17 cellular contexts compared by ENCODE assay signal in genomic region chr12:47748507-47748828, GRCh38. TPM values are rescaled to one million over a fixed set of nuclear protein-coding genes. Genes with fewer than 3 reads are reported as not detected.
DNase-seq lines count a peak whose midpoint lies in the region; ATAC-seq and TF ChIP-seq lines count a peak whose summit lies in the region.
"Had no signal": no experiment of that assay in that cellular context is flagged by ENCODE, and none has a peak within 500 bp of the region (broad histone marks: within the 10 kb centered on the region; RNA-seq: fewer than 3 reads in every experiment).

No MANE protein-coding gene starts in this region.

- no peaks in the 10 kb centered on the region for H3K36me3 Mint-ChIP-seq in memory B cell
- no peaks in the 10 kb centered on the region for H3K36me3 Mint-ChIP-seq in activated naive CD4-positive, alpha-beta T cell treated with anti-CD3 and anti-CD28 coated beads, Interleukin-2, amount 10 ng/mL, durations not matched to agents 7 days and 5 days
- H3K36me3 Mint-ChIP-seq: CD8-positive, alpha-beta T cell had no signal

- POLR2A ChIA-PET in HEK293 (lab: Yijun Ruan, JAX), result interaction anchor here (1.5 kb wide), 1 partner anchor 18 kb away, joined by 3 read pairs; no protein-coding TSS in a partner anchor

- H3K27me3 ChIP-seq in osteoblast (ENCODE audit: insufficient read depth, low read length) (no peaks in the 10 kb centered on the region), spleen (replicated peaks in 1 of 7) (no peaks in the 10 kb centered on the region)
- H3K27me3 ChIP-seq: BLaER1 treated with 17β-estradiol and CSF1 and Interleukin-3, amounts not matched to agents 10 nM and 100 nM had no signal

- H3K9me3 ChIP-seq in HEK293 (ENCODE audit: control insufficient read depth, insufficient read depth, low read depth, low read length), result no peaks in the 10 kb centered on the region
- H3K9me3 ChIP-seq in osteoblast (ENCODE audit: low read depth, low read length), result no peaks in the 10 kb centered on the region
- H3K9me3 ChIP-seq in spleen, result no peaks in the 10 kb centered on the region
- H3K9me3 ChIP-seq: BLaER1 treated with 17β-estradiol and CSF1 and Interleukin-3, amounts not matched to agents 10 nM and 100 nM; Caco-2 had no signal

- CTCF ChIA-PET in HEK293 (lab: Yijun Ruan, JAX), result interaction anchor here (1.6 to 8.9 kb wide), 3 partner anchors 9 to 88 kb away, joined by 3 to 264 read pairs (median 31); no protein-coding TSS in a partner anchor
- CTCF ChIA-PET in activated naive CD4-positive, alpha-beta T cell treated with anti-CD3 and anti-CD28 coated beads, Interleukin-2, amount 10 ng/mL, durations not matched to agents 7 days and 5 days (lab: Charles Lee), result interaction anchor here (9.8 to 14.2 kb wide), 3 partner anchors 7 to 90 kb away, joined by 207 to 597 read pairs (median 544); partner anchors contain the start of genes RAPGEF3 and SLC48A1

- no peak overlapping the region for H3K4me2 ChIP-seq in osteoblast (ENCODE audit: insufficient read depth, low read length)

- no peaks in the 10 kb centered on the region for H3K9me3 Mint-ChIP-seq in memory B cell
- no peaks in the 10 kb centered on the region for H3K9me3 Mint-ChIP-seq in activated naive CD4-positive, alpha-beta T cell treated with anti-CD3 and anti-CD28 coated beads, Interleukin-2, amount 10 ng/mL, durations not matched to agents 7 days and 5 days
- H3K9me3 Mint-ChIP-seq: CD4-positive, alpha-beta T cell; CD8-positive, alpha-beta T cell had no signal

- no peaks in the 10 kb centered on the region for H3K79me2 ChIP-seq in osteoblast (ENCODE audit: insufficient read depth, low read length)

- intact Hi-C loops in spleen (cut with DNase I; ENCODE audit: low total_unique reads), result no loop called here

- peak overlapping the region; percentile 62 for H3K27ac Mint-ChIP-seq in memory B cell
- H3K27ac Mint-ChIP-seq in activated naive CD4-positive, alpha-beta T cell treated with anti-CD3 and anti-CD28 coated beads, Interleukin-2, amount 10 ng/mL, durations not matched to agents 7 days and 5 days, result no peak overlapping the region
- H3K27ac Mint-ChIP-seq: CD4-positive, alpha-beta T cell; CD8-positive, alpha-beta T cell had no signal

- DNase-seq in memory B cell (ENCODE audit: low spot score in 2 of 2) (no peak), osteoblast (ENCODE audit: insufficient read length, low spot score, missing footprints) (peak; percentile 65), spleen (no peak), T1000 (lab: John Stamatoyannopoulos, UW) (no peak)
- DNase-seq in activated naive CD4-positive, alpha-beta T cell treated with anti-CD3 and anti-CD28 coated beads, Interleukin-2, amount 10 ng/mL, durations not matched to agents 7 days and 5 days, result no peak
- DNase-seq: 8988T; ACHN; Caco-2; Calu3; CD4-positive, alpha-beta T cell; CD8-positive, alpha-beta T cell; DMS79 treated with DMSO at 0.1 percent for 48 hours; GF-D8 had no signal

- ATAC-seq in memory B cell (ENCODE audit: low read depth), result no peak
- ATAC-seq: CD8-positive, alpha-beta T cell had no signal

- no peak overlapping the region for H2AFZ ChIP-seq in osteoblast (ENCODE audit: low read length)

- H3K36me3 ChIP-seq in HEK293 (ENCODE audit: control insufficient read depth in 2 of 2, insufficient read depth in 1 of 2, low read length in 2 of 2) (no peaks in the 10 kb centered on the region), osteoblast (ENCODE audit: insufficient read depth, low read length) (no peaks in the 10 kb centered on the region), spleen (peaks cover 0 to 65% (median 6%) of the 10 kb centered on the region in 6 donors)
- H3K36me3 ChIP-seq: BLaER1 treated with 17β-estradiol and CSF1 and Interleukin-3, amounts not matched to agents 10 nM and 100 nM had no signal

- H3K27me3 Mint-ChIP-seq in memory B cell, result no peaks in the 10 kb centered on the region
- peaks cover 67% of the 10 kb centered on the region for H3K27me3 Mint-ChIP-seq in activated naive CD4-positive, alpha-beta T cell treated with anti-CD3 and anti-CD28 coated beads, Interleukin-2, amount 10 ng/mL, durations not matched to agents 7 days and 5 days
- H3K27me3 Mint-ChIP-seq: CD4-positive, alpha-beta T cell had no signal

- no peaks in the 10 kb centered on the region for H4K20me1 ChIP-seq in osteoblast (ENCODE audit: insufficient read depth, low read length)

- TF ChIP-seq CTCF in HEK293 (tag by site-specific recombination; IDR thresholded peaks at IDR 0.05), result no peak
- TF ChIP-seq CTCF in osteoblast (IDR thresholded peaks at IDR 0.05; ENCODE audit: extremely low read depth, low read depth, low read length), result no peak
- TF ChIP-seq CTCF in spleen (IDR thresholded peaks at IDR 0.05 in 8 of 11, conservative IDR thresholded peaks at IDR 0.05 in 3 of 11), result no peak

- WGBS in spleen, 5 donors, result 83 to 94% (median 89%) methylated on average over 1 of the region's 1 CpG

- H3K4me1 ChIP-seq in HEK293 (ENCODE audit: control insufficient read depth, insufficient read depth, low read length) (no peaks in the 10 kb centered on the region), osteoblast (ENCODE audit: insufficient read depth, low read length) (peaks cover 14% of the 10 kb centered on the region), spleen (peaks cover 6 to 66% (median 40%) of the 10 kb centered on the region in 6 donors)

- H3K27ac ChIP-seq in HEK293 (ENCODE audit: extremely low read depth, low read depth, low read length), result no peak overlapping the region
- no peak overlapping the region for H3K27ac ChIP-seq in osteoblast (ENCODE audit: low read depth, low read length)
- H3K27ac ChIP-seq in spleen, result no peak overlapping the region
- H3K27ac ChIP-seq: BLaER1 treated with 17β-estradiol and CSF1 and Interleukin-3, amounts not matched to agents 10 nM and 100 nM; C4-2B had no signal

- TF ChIP-seq POLR2A in spleen (IDR thresholded peaks at IDR 0.05), result no peak

- H3K4me3 Mint-ChIP-seq in memory B cell, result no peak overlapping the region
- H3K4me3 Mint-ChIP-seq in activated naive CD4-positive, alpha-beta T cell treated with anti-CD3 and anti-CD28 coated beads, Interleukin-2, amount 10 ng/mL, durations not matched to agents 7 days and 5 days, result no peak overlapping the region
- H3K4me3 Mint-ChIP-seq: CD4-positive, alpha-beta T cell; CD8-positive, alpha-beta T cell had no signal

- peaks cover 39% of the 10 kb centered on the region for H3K4me1 Mint-ChIP-seq in memory B cell
- no peaks in the 10 kb centered on the region for H3K4me1 Mint-ChIP-seq in activated naive CD4-positive, alpha-beta T cell treated with anti-CD3 and anti-CD28 coated beads, Interleukin-2, amount 10 ng/mL, durations not matched to agents 7 days and 5 days

- H3K4me3 ChIP-seq in HEK293 (ENCODE audit: low read depth, low read length) (no peak overlapping the region), osteoblast (ENCODE audit: insufficient read depth, low read length) (no peak overlapping the region), spleen (no peak overlapping the region)
- H3K4me3 ChIP-seq: BLaER1 treated with 17β-estradiol and CSF1 and Interleukin-3, amounts not matched to agents 10 nM and 100 nM had no signal

TF ChIP-seq in HEK293, 187 proteins besides CTCF, POLR2A, EP300 and RAD21:
- TF ChIP-seq HOXD13 (CRISPR knock-in tag; IDR thresholded peaks at IDR 0.05; ENCODE audit: borderline replicate concordance) (no peak), ZBTB48 (tag by site-specific recombination; IDR thresholded peaks at IDR 0.05) (no peak), BCL6B (tag by site-specific recombination; IDR thresholded peaks at IDR 0.05) (no peak), ZBTB17 (tag by site-specific recombination; IDR thresholded peaks at IDR 0.05) (peak; percentile 66), ZNF426 (tag by site-specific recombination; IDR thresholded peaks at IDR 0.05) (no peak), ZNF23 (tag by site-specific recombination; IDR thresholded peaks at IDR 0.05; ENCODE audit: borderline replicate concordance) (peak; percentile 83; the same call in 1 of the 2 replicates)

RNA-seq across cellular contexts. Expression of gene RAPGEF3, which starts 10.2 kb away (rescaled TPM):
- 3.5 and 4.3 TPM in 2 replicates for total RNA-seq in osteoblast
- 10 to 100 TPM; 50.6 to 84.3 (median 57.8) TPM for total RNA-seq in spleen
- polyA plus RNA-seq in spleen, result 100 to 1,000 TPM in 1 of 3 donors, 10 to 100 TPM in 2; 21.4 to 116 (median 64.3) TPM

RNA-seq across cellular contexts. Expression of gene ENDOU, which starts 23.2 kb away (rescaled TPM):
- total RNA-seq in osteoblast, result not detected in 2 replicates
- under 1 TPM in 3 of 7 donors, not detected in 4; 0.32 to 0.92 (median 0.70) TPM for total RNA-seq in spleen
- under 1 TPM; 0.05 to 0.16 (median 0.13) TPM for polyA plus RNA-seq in spleen
- total RNA-seq: Calu3; CD4-positive, alpha-beta T cell had no signal
- polyA plus RNA-seq: BJ had no signal

RNA-seq across cellular contexts. Expression of gene SLC48A1, which starts 24.6 kb away (rescaled TPM):
- total RNA-seq in osteoblast, result 18.0 and 19.2 TPM in 2 replicates
- 10 to 100 TPM; 20.2 to 66.4 (median 42.3) TPM for total RNA-seq in spleen
- polyA plus RNA-seq in spleen, result 10 to 100 TPM in 1 of 3 donors, 1 to 10 TPM in 2; 8.4 to 24.1 (median 9.5) TPM

RNA-seq across cellular contexts. Expression of gene RPAP3, which starts 42.6 kb away (rescaled TPM):
- 15.6 and 17.1 TPM in 2 replicates for total RNA-seq in osteoblast
- total RNA-seq in spleen, result 10 to 100 TPM; 15.8 to 35.5 (median 27.1) TPM
- polyA plus RNA-seq in spleen, result 10 to 100 TPM; 12.2 to 15.2 (median 14.4) TPM
